ENCODE assay signal across 1 cellular context in genomic region chr17:20171741-20172377, GRCh38.
TF ChIP-seq lines count a peak whose summit lies in the region.

No MANE protein-coding gene starts in this region.

TF ChIP-seq in IMR-90, 13 proteins besides CTCF, POLR2A, EP300 and RAD21:
- TF ChIP-seq NFE2L2 (IDR thresholded peaks at IDR 0.05; ENCODE audit: low read depth, low read length) (no peak), CEBPB (IDR thresholded peaks at IDR 0.05; ENCODE audit: low read depth, low read length) (no peak), RCOR1 (IDR thresholded peaks at IDR 0.05; ENCODE audit: insufficient replicate concordance, low read length) (no peak), RFX5 (IDR thresholded peaks at IDR 0.05; ENCODE audit: low read depth, low read length) (no peak), MXI1 (IDR thresholded peaks at IDR 0.05; ENCODE audit: borderline replicate concordance, low read depth, low read length) (no peak), SMC3 (IDR thresholded peaks at IDR 0.05; ENCODE audit: low read depth, low read length) (no peak), BHLHE40 (IDR thresholded peaks at IDR 0.05; ENCODE audit: low read depth, low read length) (peak; percentile 50; the same call in 1 of the 2 replicates)
- TF ChIP-seq, protein P1, sequence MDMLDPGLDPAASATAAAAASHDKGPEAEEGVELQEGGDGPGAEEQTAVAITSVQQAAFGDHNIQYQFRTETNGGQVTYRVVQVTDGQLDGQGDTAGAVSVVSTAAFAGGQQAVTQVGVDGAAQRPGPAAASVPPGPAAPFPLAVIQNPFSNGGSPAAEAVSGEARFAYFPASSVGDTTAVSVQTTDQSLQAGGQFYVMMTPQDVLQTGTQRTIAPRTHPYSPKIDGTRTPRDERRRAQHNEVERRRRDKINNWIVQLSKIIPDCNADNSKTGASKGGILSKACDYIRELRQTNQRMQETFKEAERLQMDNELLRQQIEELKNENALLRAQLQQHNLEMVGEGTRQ (IDR thresholded peaks at IDR 0.05; ENCODE audit: low read depth, low read length) = no peak
